ENCODE assay signal across 29 cellular contexts in genomic region chr14:35388656-35389314, GRCh38.
"Had no signal": no experiment of that assay in that cellular context is flagged by ENCODE, and none has a peak within 500 bp of the region (broad histone marks: within the 10 kb centered on the region; RNA-seq: fewer than 3 reads in every experiment).

No MANE protein-coding gene starts in this region.

- H3K27ac ChIP-seq: hepatocyte, lower lobe of right lung, neural progenitor cell, neutrophil, parathyroid adenoma, right atrium auricular region, skin epidermis, stomach, testis, thyroid gland, transverse colon, vagina had no signal

- H3K36me3 ChIP-seq: lower lobe of right lung, neural progenitor cell, neutrophil, right atrium auricular region, stomach, thyroid gland, transverse colon, upper lobe of left lung, vagina had no signal

- H3K9ac ChIP-seq: neural progenitor cell, parathyroid adenoma had no signal

- ATAC-seq: left cardiac atrium; left lobe of liver; lower lobe of right lung; mucosa of descending colon; naive thymus-derived CD4-positive, alpha-beta T cell; sciatic nerve; stimulated activated naive B cell treated with anti-CD40 and anti-IgM and Interleukin-4, amounts not matched to agents 10 μg/mL and 1 μg/mL and 100 μg/mL, for 72 hours; stimulated activated naive CD8-positive, alpha-beta T cell treated with anti-CD3 and anti-CD28 coated beads, Interleukin-15, Interleukin-2, amounts not matched to agents 100 U/mL and 50 U/mL, for 24 hours had no signal

- H2AFZ ChIP-seq: hepatocyte, neural progenitor cell, parathyroid adenoma had no signal

- H3K27me3 ChIP-seq: hepatocyte, neural progenitor cell, neutrophil, right atrium auricular region, stomach, testis, thyroid gland, transverse colon, upper lobe of left lung, vagina had no signal

- H3K4me3 Mint-ChIP-seq: naive thymus-derived CD4-positive, alpha-beta T cell; nephron progenitor cell; neural progenitor cell; stimulated activated naive B cell treated with anti-CD40 and anti-IgM and Interleukin-4, amounts not matched to agents 10 μg/mL and 1 μg/mL and 100 μg/mL, for 72 hours had no signal

- H3K27me3 Mint-ChIP-seq: stimulated activated naive B cell treated with anti-CD40 and anti-IgM and Interleukin-4, amounts not matched to agents 10 μg/mL and 1 μg/mL and 100 μg/mL, for 72 hours had no signal

- H3K9me3 Mint-ChIP-seq: naive thymus-derived CD4-positive, alpha-beta T cell; nephron progenitor cell; neural progenitor cell; stimulated activated naive B cell treated with anti-CD40 and anti-IgM and Interleukin-4, amounts not matched to agents 10 μg/mL and 1 μg/mL and 100 μg/mL, for 72 hours had no signal

- H3K9me3 ChIP-seq: lower lobe of right lung, mucosa of descending colon, neutrophil, right atrium auricular region, stomach, testis, thyroid gland, transverse colon, upper lobe of left lung, vagina had no signal

- H3K4me2 ChIP-seq: hepatocyte, neural progenitor cell had no signal

- H3K4me3 ChIP-seq: hepatocyte, lower lobe of right lung, mucosa of descending colon, neural progenitor cell, right atrium auricular region, skin epidermis, stomach, testis, thyroid gland, transverse colon, upper lobe of left lung, vagina had no signal

- DNase-seq: islet precursor cell; kidney glomerular epithelial cell; left cardiac atrium; midbrain; mucosa of descending colon; naive thymus-derived CD4-positive, alpha-beta T cell; nephron progenitor cell; occipital lobe; stimulated activated CD4-positive, alpha-beta T cell treated with anti-CD3 and anti-CD28 coated beads, Interleukin-12 subunit alpha, Interleukin-12 subunit beta, amount 100 ng/mL, for 4 hours; stimulated activated CD4-positive, alpha-beta T cell treated with anti-CD3 and anti-CD28 coated beads, Interleukin-15, amount 100 ng/mL, for 24 hours; stimulated activated CD4-positive, alpha-beta T cell treated with anti-CD3 and anti-CD28 coated beads, Interleukin-2, amount 100 ng/mL, for 24 hours; stimulated activated CD4-positive, alpha-beta T cell treated with anti-CD3 and anti-CD28 coated beads, Interleukin-4, amount 100 ng/mL, for 1 hour; stimulated activated naive B cell treated with anti-CD40 and anti-IgM and Interleukin-4, amounts not matched to agents 10 μg/mL and 1 μg/mL and 100 μg/mL, for 72 hours; stimulated activated naive CD8-positive, alpha-beta T cell treated with anti-CD3 and anti-CD28 coated beads, Interleukin-15, Interleukin-2, amounts not matched to agents 100 U/mL and 50 U/mL, for 24 hours; stomach; testis; thyroid gland; transverse colon had no signal

- H3K27ac Mint-ChIP-seq: naive thymus-derived CD4-positive, alpha-beta T cell; nephron progenitor cell; neural progenitor cell; stimulated activated naive B cell treated with anti-CD40 and anti-IgM and Interleukin-4, amounts not matched to agents 10 μg/mL and 1 μg/mL and 100 μg/mL, for 72 hours had no signal

- H3K36me3 Mint-ChIP-seq: naive thymus-derived CD4-positive, alpha-beta T cell; neural progenitor cell; stimulated activated naive B cell treated with anti-CD40 and anti-IgM and Interleukin-4, amounts not matched to agents 10 μg/mL and 1 μg/mL and 100 μg/mL, for 72 hours had no signal
